ENCODE assay signal across 24 cellular contexts in genomic region chr1:160449494-160449893, GRCh38. TPM values are rescaled to one million over a fixed set of nuclear protein-coding genes. Genes with fewer than 3 reads are reported as not detected.
A peak's percentile ranks its signal among the peaks of the same experiment; 100 is the strongest.
DNase-seq lines count a peak whose midpoint lies in the region; ATAC-seq, FAIRE-seq and TF ChIP-seq lines count a peak whose summit lies in the region.
"Had no signal": no experiment of that assay in that cellular context is flagged by ENCODE, and none has a peak within 500 bp of the region (broad histone marks: within the 10 kb centered on the region; RNA-seq: fewer than 3 reads in every experiment).

No MANE protein-coding gene starts in this region.

- no peak for TF ChIP-seq CTCF in K562 (IDR thresholded peaks at IDR 0.05 in 2 of 3, conservative IDR thresholded peaks at IDR 0.05 in 1 of 3; ENCODE audit: insufficient read depth in 2 of 3, low read depth in 1 of 3, low read length in 3 of 3)

- no peaks in the 10 kb centered on the region for H3K9me1 ChIP-seq in K562 (ENCODE audit: control insufficient read depth, insufficient read depth, low read length)

- peaks cover 4% of the 10 kb centered on the region for H3K36me3 Mint-ChIP-seq in activated CD4-positive, alpha-beta T cell treated with anti-CD3 and anti-CD28 coated beads for 36 hours (ENCODE audit: low read depth)
- peaks cover 15% of the 10 kb centered on the region for H3K36me3 Mint-ChIP-seq in activated CD4-positive, alpha-beta T cell treated with anti-CD3 and anti-CD28 coated beads, Interleukin-2, amount 10 ng/mL, durations not matched to agents 24 days and 14 days (ENCODE audit: low read depth)
- peaks cover 4% of the 10 kb centered on the region for H3K36me3 Mint-ChIP-seq in T-helper 17 cell (ENCODE audit: low read depth)
- H3K36me3 Mint-ChIP-seq: CD14-positive monocyte; CD4-positive, alpha-beta memory T cell; CD4-positive, CD25-positive, alpha-beta regulatory T cell had no signal

- no peak for TF ChIP-seq EP300 in K562 (IDR thresholded peaks at IDR 0.05; ENCODE audit: low read length)

- WGBS in K562 (ENCODE audit: insufficient coverage, low coverage, missing lambda C conversion rate) = 53% methylated on average over 2 of the region's 2 CpGs

- no peaks in the 10 kb centered on the region for H3K9me3 Mint-ChIP-seq in activated CD4-positive, alpha-beta T cell treated with anti-CD3 and anti-CD28 coated beads for 36 hours (ENCODE audit: low read depth)
- peaks cover 13% of the 10 kb centered on the region for H3K9me3 Mint-ChIP-seq in activated CD4-positive, alpha-beta T cell treated with anti-CD3 and anti-CD28 coated beads, Interleukin-2, amount 10 ng/mL, durations not matched to agents 24 days and 14 days
- H3K9me3 Mint-ChIP-seq: CD14-positive monocyte; CD4-positive, alpha-beta memory T cell; CD4-positive, CD25-positive, alpha-beta regulatory T cell; CD8-positive, alpha-beta memory T cell had no signal

- POLR2A ChIA-PET in activated CD4-positive, alpha-beta T cell treated with anti-CD3 and anti-CD28 coated beads for 36 hours (lab: Charles Lee) = no interaction called here
- POLR2A ChIA-PET in K562 (lab: Yijun Ruan, JAX) = no interaction called here

- no peak overlapping the region for H3K4me3 Mint-ChIP-seq in activated CD4-positive, alpha-beta T cell treated with anti-CD3 and anti-CD28 coated beads for 36 hours
- no peak overlapping the region for H3K4me3 Mint-ChIP-seq in activated CD4-positive, alpha-beta T cell treated with anti-CD3 and anti-CD28 coated beads, Interleukin-2, amount 10 ng/mL, durations not matched to agents 24 days and 14 days
- H3K4me3 Mint-ChIP-seq in T-helper 17 cell = no peak overlapping the region
- H3K4me3 Mint-ChIP-seq: CD14-positive monocyte had no signal

- ATAC-seq in activated CD4-positive, alpha-beta T cell treated with anti-CD3 and anti-CD28 coated beads for 36 hours = no peak
- ATAC-seq in T-helper 17 cell (no peak), K562 (no peak), GM19328 (IDR thresholded peaks at IDR 0.05; ENCODE audit: unreplicated experiment) (no peak)
- ATAC-seq: GM12878 had no signal

- H3K4me2 ChIP-seq in K562 (ENCODE audit: insufficient read depth, low read length) = no peak overlapping the region

- no peaks in the 10 kb centered on the region for H4K20me1 ChIP-seq in K562 (replicated peaks; ENCODE audit: control insufficient read depth, insufficient read depth, low read length)
- H4K20me1 ChIP-seq: BLaER1 had no signal

- H3K27me3 ChIP-seq in K562 (ENCODE audit: control insufficient read depth in 2 of 2, insufficient read depth in 2 of 2, low read length in 2 of 2) = no peaks in the 10 kb centered on the region
- H3K27me3 ChIP-seq: BLaER1 had no signal

- no peak for FAIRE-seq in K562 (lab: Jason Lieb, UNC)
- FAIRE-seq: A204.1, GM12878 had no signal

- H3K27ac Mint-ChIP-seq in activated CD4-positive, alpha-beta T cell treated with anti-CD3 and anti-CD28 coated beads for 36 hours = peak overlapping the region; percentile 23
- H3K27ac Mint-ChIP-seq in activated CD4-positive, alpha-beta T cell treated with anti-CD3 and anti-CD28 coated beads, Interleukin-2, amount 10 ng/mL, durations not matched to agents 24 days and 14 days = no peak overlapping the region
- H3K27ac Mint-ChIP-seq in T-helper 17 cell = peak overlapping the region; percentile 14
- H3K27ac Mint-ChIP-seq: CD14-positive monocyte; CD4-positive, CD25-positive, alpha-beta regulatory T cell had no signal

- H3K36me3 ChIP-seq in K562 (ENCODE audit: control insufficient read depth, insufficient read depth, low read length) = no peaks in the 10 kb centered on the region
- H3K36me3 ChIP-seq: BE2C, BLaER1 had no signal

- no TSS peak for BruUV-seq in K562 (replicated peaks; lab: Mats Ljungman, UMichigan)

- no peak overlapping the region for H3K9ac ChIP-seq in K562 (ENCODE audit: insufficient read depth in 1 of 2, low read depth in 2 of 2, low read length in 2 of 2)
- H3K9ac ChIP-seq: BLaER1 had no signal

- peaks cover 68% of the 10 kb centered on the region for H3K4me1 Mint-ChIP-seq in activated CD4-positive, alpha-beta T cell treated with anti-CD3 and anti-CD28 coated beads for 36 hours
- H3K4me1 Mint-ChIP-seq in activated CD4-positive, alpha-beta T cell treated with anti-CD3 and anti-CD28 coated beads, Interleukin-2, amount 10 ng/mL, durations not matched to agents 24 days and 14 days = peaks cover 60% of the 10 kb centered on the region
- peaks cover 45% of the 10 kb centered on the region for H3K4me1 Mint-ChIP-seq in T-helper 17 cell

- H3K9me3 ChIP-seq in T-helper 17 cell (ENCODE audit: control insufficient read depth, low read length, poor library complexity, severe bottlenecking) (no peaks in the 10 kb centered on the region), K562 (replicated peaks; ENCODE audit: control insufficient read depth, insufficient read depth, low read depth, low read length) (no peaks in the 10 kb centered on the region)
- H3K9me3 ChIP-seq: BE2C had no signal

- H3K79me2 ChIP-seq in K562 (ENCODE audit: control insufficient read depth, insufficient read depth, low read length) = no peaks in the 10 kb centered on the region

- H3K4me3 ChIP-seq in K562 = no peak overlapping the region
- H3K4me3 ChIP-seq: GM12878 had no signal

- no peak for TF ChIP-seq POLR2A in K562 (conservative IDR thresholded peaks at IDR 0.05)

- no peak for DNase-seq in activated CD4-positive, alpha-beta T cell treated with anti-CD3 and anti-CD28 coated beads for 36 hours
- DNase-seq in activated CD4-positive, alpha-beta T cell treated with anti-CD3 and anti-CD28 coated beads, Interleukin-2, amount 10 ng/mL, durations not matched to agents 24 days and 14 days = no peak
- DNase-seq in T-helper 17 cell = no peak
- DNase-seq in K562 (ENCODE audit: extremely low read depth in 1 of 4, low spot score in 3 of 4) = no peak
- DNase-seq: 8988T; ACHN; BE2C; C1 segment of cervical spinal cord; CD4-positive, alpha-beta memory T cell; CD4-positive, CD25-positive, alpha-beta regulatory T cell; CD8-positive, alpha-beta memory T cell; COR-L47; DMS 273 treated with DMSO at 0.1 percent for 48 hours; DMS153; DMS53; DMS79; DND-41; EL; GDM1 had no signal

- peaks cover 0 to 7% of the 10 kb centered on the region in 2 experiments; a peak in 4 of 5 replicates for H3K4me1 ChIP-seq in K562 (replicated peaks in 1 of 2; ENCODE audit: control insufficient read depth in 2 of 2, insufficient read depth in 2 of 2, low read length in 2 of 2)
- H3K4me1 ChIP-seq: BE2C had no signal

- no peak overlapping the region for H2AFZ ChIP-seq in K562 (ENCODE audit: low read depth, low read length)

- CTCF ChIA-PET in activated CD4-positive, alpha-beta T cell treated with anti-CD3 and anti-CD28 coated beads for 36 hours (lab: Charles Lee) = interaction anchor here (0.8 to 1.2 kb wide), 4 partner anchors 21 to 157 kb away, joined by 3 to 8 read pairs (median 3); no protein-coding TSS in a partner anchor
- CTCF ChIA-PET in K562 (lab: Yijun Ruan, JAX; ENCODE audit: low intra/inter-chr PET ratio) = no interaction called here

- no peaks in the 10 kb centered on the region for H3K27me3 Mint-ChIP-seq in activated CD4-positive, alpha-beta T cell treated with anti-CD3 and anti-CD28 coated beads for 36 hours
- H3K27me3 Mint-ChIP-seq in activated CD4-positive, alpha-beta T cell treated with anti-CD3 and anti-CD28 coated beads, Interleukin-2, amount 10 ng/mL, durations not matched to agents 24 days and 14 days = no peaks in the 10 kb centered on the region
- H3K27me3 Mint-ChIP-seq in T-helper 17 cell = no peaks in the 10 kb centered on the region
- H3K27me3 Mint-ChIP-seq: CD4-positive, alpha-beta memory T cell; CD4-positive, CD25-positive, alpha-beta regulatory T cell had no signal

- no peak for TF ChIP-seq RAD21 in K562 (CRISPR knock-in tag; conservative IDR thresholded peaks at IDR 0.05 in 1 of 2, IDR thresholded peaks at IDR 0.05 in 1 of 2)

- H3K27ac ChIP-seq in K562 (ENCODE audit: extremely low read depth, low read depth, low read length) = no peak overlapping the region

- in situ Hi-C loops in K562 (cut with MboI) = no loop called here

- intact Hi-C loops in activated CD4-positive, alpha-beta T cell treated with anti-CD3 and anti-CD28 coated beads for 36 hours (cut with DNase I, micrococcal nuclease) = no loop called here
- intact Hi-C loops in activated CD4-positive, alpha-beta T cell treated with anti-CD3 and anti-CD28 coated beads, Interleukin-2, amount 10 ng/mL, durations not matched to agents 24 days and 14 days (cut with micrococcal nuclease) = no loop called here
- intact Hi-C loops in K562 (cut with micrococcal nuclease) = no loop called here

TF ChIP-seq in K562, 482 proteins besides CTCF, POLR2A, EP300 and RAD21:
- TF ChIP-seq TEAD1 (CRISPR knock-in tag; IDR thresholded peaks at IDR 0.05) (no peak), ZNF146 (CRISPR knock-in tag; IDR thresholded peaks at IDR 0.05; ENCODE audit: unreplicated experiment) (peak; percentile 67), POLR3A (IDR thresholded peaks at IDR 0.05; ENCODE audit: borderline replicate concordance, extremely low read depth, insufficient read depth, insufficient read length) (no peak), RBM25 (IDR thresholded peaks at IDR 0.05; ENCODE audit: low read depth, low read length, severe bottlenecking) (peak; percentile 59)

RNA-seq across cellular contexts. Expression of gene VANGL2, which starts 49.1 kb away (rescaled TPM):
- total RNA-seq in activated CD4-positive, alpha-beta T cell treated with anti-CD3 and anti-CD28 coated beads for 36 hours = under 1 TPM; 0.09 to 0.12 TPM
- total RNA-seq in activated CD4-positive, alpha-beta T cell treated with anti-CD3 and anti-CD28 coated beads, Interleukin-2, amount 10 ng/mL, durations not matched to agents 24 days and 14 days = 0.02 and 0.05 TPM in 2 replicates
- not detected for total RNA-seq in T-helper 17 cell
- total RNA-seq in K562 (2011; cell fraction: chromatin; rRNA removed; ENCODE audit: low replicate concordance) = 3.7 and 6.1 TPM in 2 replicates
- 3.4 and 4.8 TPM in 2 replicates for total RNA-seq in K562 (2011; cell fraction: nucleolus; rRNA removed)
- 6.5 and 8.4 TPM in 2 replicates for total RNA-seq in K562 (2011; cell fraction: nucleoplasm; rRNA removed)
- 0.82 and 1.1 TPM in 2 replicates for total RNA-seq in K562 (2014; rRNA removed)
- total RNA-seq in K562 (2014; rRNA removed; fragmentation: Illumina TruSeq; extraction: Trizol) = 0.95 and 1.1 TPM in 2 replicates
- 0.98 and 1.1 TPM in 2 replicates for total RNA-seq in K562 (2015; rRNA removed; fragmentation: Illumina TruSeq; extraction: Trizol)
- total RNA-seq in K562 (2021) = 3.4 and 3.8 TPM in 2 replicates
- polyA plus RNA-seq in K562 (2011; rRNA removed) = 4.0 and 4.4 TPM in 2 replicates
- 6.2 and 6.4 TPM in 2 replicates for polyA plus RNA-seq in K562 (2011; cell fraction: cytosol; rRNA removed)
- polyA plus RNA-seq in K562 (2011; cell fraction: nucleus; rRNA removed) = 7.2 and 10.3 TPM in 2 replicates
- 2.0 and 3.4 TPM in 2 replicates for polyA plus RNA-seq in K562 (2012)
- 3.5 TPM in 2 replicates for polyA plus RNA-seq in K562 (2014; fragmentation: Illumina TruSeq; extraction: Trizol)
- polyA plus RNA-seq in K562 (2014; fragmentation: Nextera tagmentation; extraction: Ambion mirVana) = under 1 TPM; 0.28 to 0.42 TPM
- polyA plus RNA-seq in K562 (2014; rRNA removed) = 3.7 and 3.9 TPM in 2 replicates
- 2.5 and 3.3 TPM in 2 replicates for polyA minus RNA-seq in K562 (2011; rRNA and poly(A)+ RNA removed)
- polyA minus RNA-seq in K562 (2011; cell fraction: cytosol; rRNA and poly(A)+ RNA removed) = 1.5 and 2.5 TPM in 2 replicates
- polyA minus RNA-seq in K562 (2011; cell fraction: nucleus; rRNA and poly(A)+ RNA removed) = 1.1 and 1.3 TPM in 2 replicates
- total RNA-seq: CD4-positive, alpha-beta memory T cell had no signal
- polyA plus RNA-seq: CD14-positive monocyte; CD4-positive, alpha-beta memory T cell; CD4-positive, CD25-positive, alpha-beta regulatory T cell; CD8-positive, alpha-beta memory T cell had no signal
